In the genomic region with DNA sequence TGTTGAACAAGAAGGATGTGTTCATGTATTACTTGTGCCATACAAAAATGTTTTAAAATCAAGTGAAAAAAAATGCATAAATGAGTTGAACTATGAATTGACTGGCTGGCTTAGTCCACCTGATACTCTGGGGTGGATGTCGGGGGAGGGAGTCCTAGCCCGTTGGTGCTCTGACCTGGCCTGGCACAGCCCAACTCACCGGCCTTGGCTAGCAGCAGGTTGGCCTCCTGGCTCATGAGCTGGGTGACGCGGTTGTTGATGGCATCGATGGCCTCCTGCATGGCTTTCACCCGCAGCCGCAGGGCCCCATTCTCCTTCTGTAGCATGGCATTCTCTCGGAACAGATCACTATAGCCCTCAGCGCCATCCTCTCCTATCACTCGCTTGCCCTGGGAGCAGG, we compare ENCODE assay signal across 30 cellular contexts. TPM values are rescaled to one million over a fixed set of nuclear protein-coding genes. Genes with fewer than 3 reads are reported as not detected.
DNase-seq lines count a peak whose midpoint lies in the region; ATAC-seq and FAIRE-seq lines count a peak whose summit lies in the region.
"Had no signal": no experiment of that assay in that cellular context is flagged by ENCODE, and none has a peak within 500 bp of the region (broad histone marks: within the 10 kb centered on the region; RNA-seq: fewer than 3 reads in every experiment).

No MANE protein-coding gene starts in this region.

- H3K27me3 Mint-ChIP-seq in effector memory CD8-positive, alpha-beta T cell, result no peaks in the 10 kb centered on the region
- no peaks in the 10 kb centered on the region for H3K27me3 Mint-ChIP-seq in stimulated activated naive B cell treated with anti-CD40 and anti-IgM and Interleukin-4, amounts not matched to agents 10 μg/mL and 1 μg/mL and 100 μg/mL, for 72 hours
- H3K27me3 Mint-ChIP-seq: natural killer cell treated with Interleukin-12 subunit alpha and Interleukin-12 subunit beta and Interleukin-15 and Interleukin-18, amount 100 ng/mL, for 72 hours had no signal

- peaks cover 9 to 17% of the 10 kb centered on the region in 2 donors for H3K36me3 Mint-ChIP-seq in activated naive CD4-positive, alpha-beta T cell treated with anti-CD3 and anti-CD28 coated beads, Interleukin-2, amount 50 U/mL, for 72 hours
- peaks cover 68% of the 10 kb centered on the region for H3K36me3 Mint-ChIP-seq in effector memory CD8-positive, alpha-beta T cell (ENCODE audit: insufficient read depth)
- H3K36me3 Mint-ChIP-seq in stimulated activated naive B cell treated with anti-CD40 and anti-IgM and Interleukin-4, amounts not matched to agents 10 μg/mL and 1 μg/mL and 100 μg/mL, for 72 hours, result peaks cover 29 to 43% of the 10 kb centered on the region in 2 donors

- ATAC-seq in activated naive CD4-positive, alpha-beta T cell treated with anti-CD3 and anti-CD28 coated beads, Interleukin-2, amount 50 U/mL, for 72 hours, result no peak
- no peak for ATAC-seq in effector memory CD8-positive, alpha-beta T cell (replicated peaks)
- ATAC-seq in stimulated activated naive B cell treated with anti-CD40 and anti-IgM and Interleukin-4, amounts not matched to agents 10 μg/mL and 1 μg/mL and 100 μg/mL, for 72 hours (replicated peaks), result no peak
- ATAC-seq: left cardiac atrium; natural killer cell treated with Interleukin-12 subunit alpha and Interleukin-12 subunit beta and Interleukin-15 and Interleukin-18, amount 100 ng/mL, for 72 hours had no signal

- DNase-seq in activated naive CD4-positive, alpha-beta T cell treated with anti-CD3 and anti-CD28 coated beads, Interleukin-2, amount 50 U/mL, for 72 hours (ENCODE audit: low spot score in 2 of 2), result no peak
- no peak for DNase-seq in activated naive CD4-positive, alpha-beta T cell treated with anti-CD3 and anti-CD28 coated beads, Interleukin-2, amount 50 U/mL, for 16 hours
- DNase-seq in HTR-8/SVneo (ENCODE audit: insufficient read length, low spot score) (no peak), NCI-H1694 (lab: John Stamatoyannopoulos, UW) (no peak), NCI-H2227 (lab: John Stamatoyannopoulos, UW; ENCODE audit: unreplicated experiment) (no peak), posterior vena cava (ENCODE audit: low spot score) (no peak)
- no peak for DNase-seq in effector memory CD8-positive, alpha-beta T cell
- DNase-seq in stimulated activated naive B cell treated with anti-CD40 and anti-IgM and Interleukin-4, amounts not matched to agents 10 μg/mL and 1 μg/mL and 100 μg/mL, for 72 hours, result no peak
- DNase-seq: activated CD4-positive, CD25-positive, alpha-beta regulatory T cell treated with anti-CD3 and anti-CD28 coated beads, Interleukin-2, amount 50 U/mL, for 72 hours; activated naive CD4-positive, alpha-beta T cell; activated T-cell treated with anti-CD3 and anti-CD28 coated beads, Interleukin-2, amount 50 U/mL, for 48 hours; aorta; Caco-2; effector CD8-positive, alpha-beta T cell; H7; hypothalamus; KBM-7; left cardiac atrium; mammary epithelial cell; MG63; NCI-H2029; NCI-H2227 treated with DMSO at 0.1 percent for 48 hours; NCI-H82; Peyer's patch; retina; SHP77; stimulated activated naive CD4-positive, alpha-beta T cell; T-helper 2 cell had no signal

- no peaks in the 10 kb centered on the region for H3K9me3 Mint-ChIP-seq in activated naive CD4-positive, alpha-beta T cell treated with anti-CD3 and anti-CD28 coated beads, Interleukin-2, amount 50 U/mL, for 72 hours
- H3K9me3 Mint-ChIP-seq in effector memory CD8-positive, alpha-beta T cell, result no peaks in the 10 kb centered on the region
- no peaks in the 10 kb centered on the region for H3K9me3 Mint-ChIP-seq in stimulated activated naive B cell treated with anti-CD40 and anti-IgM and Interleukin-4, amounts not matched to agents 10 μg/mL and 1 μg/mL and 100 μg/mL, for 72 hours
- H3K9me3 Mint-ChIP-seq: natural killer cell treated with Interleukin-12 subunit alpha and Interleukin-12 subunit beta and Interleukin-15 and Interleukin-18, amount 100 ng/mL, for 72 hours had no signal

- intact Hi-C loops in posterior vena cava (cut with DNase I), result no loop called here

- no peak overlapping the region for H3K4me3 Mint-ChIP-seq in effector memory CD8-positive, alpha-beta T cell
- no peak overlapping the region for H3K4me3 Mint-ChIP-seq in stimulated activated naive B cell treated with anti-CD40 and anti-IgM and Interleukin-4, amounts not matched to agents 10 μg/mL and 1 μg/mL and 100 μg/mL, for 72 hours
- H3K4me3 Mint-ChIP-seq: natural killer cell treated with Interleukin-12 subunit alpha and Interleukin-12 subunit beta and Interleukin-15 and Interleukin-18, amount 100 ng/mL, for 72 hours had no signal

- H3K27ac Mint-ChIP-seq in activated naive CD4-positive, alpha-beta T cell treated with anti-CD3 and anti-CD28 coated beads, Interleukin-2, amount 50 U/mL, for 72 hours, result peak overlapping the region; percentile 62 to 80
- peak overlapping the region; percentile 14 to 53 for H3K27ac Mint-ChIP-seq in effector memory CD8-positive, alpha-beta T cell
- peak overlapping the region; percentile 6 for H3K27ac Mint-ChIP-seq in stimulated activated naive B cell treated with anti-CD40 and anti-IgM and Interleukin-4, amounts not matched to agents 10 μg/mL and 1 μg/mL and 100 μg/mL, for 72 hours

- FAIRE-seq in HTR-8/SVneo (lab: Jason Lieb, UNC), result peak; percentile 49
- FAIRE-seq: GM18507 had no signal

- peaks cover 3% of the 10 kb centered on the region in 2 donors for H3K4me1 Mint-ChIP-seq in effector memory CD8-positive, alpha-beta T cell (ENCODE audit: low read depth in 2 of 2)
- H3K4me1 Mint-ChIP-seq in stimulated activated naive B cell treated with anti-CD40 and anti-IgM and Interleukin-4, amounts not matched to agents 10 μg/mL and 1 μg/mL and 100 μg/mL, for 72 hours, result peaks cover 3 to 10% of the 10 kb centered on the region in 2 donors

RNA-seq across cellular contexts. Expression of a gene that starts 21.6 kb away (rescaled TPM):
- total RNA-seq in activated naive CD4-positive, alpha-beta T cell treated with anti-CD3 and anti-CD28 coated beads, Interleukin-2, amount 50 U/mL, for 72 hours, result 10 to 100 TPM; 55.9 to 58.1 TPM
- 1 to 10 TPM; 2.6 to 2.9 TPM for total RNA-seq in posterior vena cava

Comparison
In these comparisons a context has a peak if more than half of its experiments do, and no peak if none do; other contexts are left out.
1. H3K27ac Mint-ChIP-seq: peak in every context shown above with its lines; median percentile 71 in activated naive CD4-positive, alpha-beta T cell treated with anti-CD3 and anti-CD28 coated beads, Interleukin-2, amount 50 U/mL, for 72 hours; 34 in effector memory CD8-positive, alpha-beta T cell; 6 in stimulated activated naive B cell treated with anti-CD40 and anti-IgM and Interleukin-4, amounts not matched to agents 10 μg/mL and 1 μg/mL and 100 μg/mL, for 72 hours.
2. RNA of a gene that starts 21.6 kb away (total RNA-seq): 55.9 to 58.1 TPM in activated naive CD4-positive, alpha-beta T cell treated with anti-CD3 and anti-CD28 coated beads, Interleukin-2, amount 50 U/mL, for 72 hours; 2.6 to 2.9 TPM in posterior vena cava; every median in the first group is over 10 times any median in the second.